In genomic region chr16:87074635-87075318, GRCh38 we compare ENCODE assay signal across 16 cellular contexts.
DNase-seq lines count a peak whose midpoint lies in the region; ATAC-seq and TF ChIP-seq lines count a peak whose summit lies in the region.
"Had no signal": no experiment of that assay in that cellular context is flagged by ENCODE, and none has a peak within 500 bp of the region (broad histone marks: within the 10 kb centered on the region; RNA-seq: fewer than 3 reads in every experiment).

No MANE protein-coding gene starts in this region.

- H3K4me1 ChIP-seq in transverse colon = no peaks in the 10 kb centered on the region
- H3K4me1 ChIP-seq in mammary epithelial cell (ENCODE audit: insufficient read depth, low read length) = peaks cover 5% of the 10 kb centered on the region
- H3K4me1 ChIP-seq: right lobe of liver had no signal

- no TSS peak for BruUV-seq in mammary epithelial cell (replicated peaks; lab: Mats Ljungman, UMichigan)

- H3K4me3 ChIP-seq in WERI-Rb-1 (ENCODE audit: low read depth, low read length) (no peak overlapping the region), transverse colon (no peak overlapping the region), mammary epithelial cell (replicated peaks in 1 of 3; ENCODE audit: insufficient read depth in 1 of 3, low read depth in 2 of 3, low read length in 3 of 3) (no peak overlapping the region)
- H3K4me3 ChIP-seq: right lobe of liver had no signal

- H3K9me3 ChIP-seq in WERI-Rb-1 (ENCODE audit: severe bottlenecking) = no peaks in the 10 kb centered on the region
- H3K9me3 ChIP-seq in transverse colon = no peaks in the 10 kb centered on the region
- no peaks in the 10 kb centered on the region for H3K9me3 ChIP-seq in mammary epithelial cell (replicated peaks; ENCODE audit: insufficient read depth, low read length)
- H3K9me3 ChIP-seq: right lobe of liver had no signal

- H4K20me1 ChIP-seq in mammary epithelial cell (ENCODE audit: insufficient read depth, low read length) = no peaks in the 10 kb centered on the region

- H3K36me3 ChIP-seq in WERI-Rb-1 = no peaks in the 10 kb centered on the region
- no peaks in the 10 kb centered on the region for H3K36me3 ChIP-seq in transverse colon
- H3K36me3 ChIP-seq in mammary epithelial cell (ENCODE audit: insufficient read depth, low read length) = no peaks in the 10 kb centered on the region
- H3K36me3 ChIP-seq: right lobe of liver had no signal

- H3K4me2 ChIP-seq in mammary epithelial cell (ENCODE audit: insufficient read depth, low read depth, low read length) = no peak overlapping the region

- TF ChIP-seq EP300 in transverse colon (IDR thresholded peaks at IDR 0.05; ENCODE audit: low read depth) = no peak

- WGBS in transverse colon (ENCODE audit: low coverage in 1 of 2), 2 donors = 73 to 88% methylated on average over 4 to 19 of the region's 19 CpGs
- 86% methylated on average over 15 of the region's 19 CpGs for WGBS in mammary epithelial cell (ENCODE audit: low coverage, missing lambda C conversion rate)

- TF ChIP-seq CTCF in WERI-Rb-1 (IDR thresholded peaks at IDR 0.05; ENCODE audit: low read depth, low read length) = no peak
- TF ChIP-seq CTCF in transverse colon (IDR thresholded peaks at IDR 0.05) = no peak
- TF ChIP-seq CTCF in mammary epithelial cell (conservative IDR thresholded peaks at IDR 0.05 in 1 of 2, IDR thresholded peaks at IDR 0.05 in 1 of 2; ENCODE audit: extremely low read depth in 1 of 2, insufficient read depth in 1 of 2, low read depth in 1 of 2, low read length in 2 of 2) = no peak

- dilution Hi-C loops in mammary epithelial cell (cut with HindIII; ENCODE audit: low sequenced_read_pairs) = no loop called here

- intact Hi-C loops in transverse colon (cut with DNase I; ENCODE audit: low total_unique reads) = loop anchor here (5.0 kb wide), 1 partner anchor 507 kb away; the partner anchor contains the start of gene FOXC2
- intact Hi-C loops in mammary epithelial cell (cut with micrococcal nuclease) = loop anchor here (5.0 kb wide), 1 partner anchor 208 kb away; no protein-coding TSS in a partner anchor

- DNase-seq in NCI-H1417 (lab: John Stamatoyannopoulos, UW) (peak in 2 of 3 experiments; percentile 27 to 59), NCI-H1417 treated with DMSO at 0.1 percent for 48 hours (lab: John Stamatoyannopoulos, UW) (no peak), WERI-Rb-1 (peak; percentile 55), transverse colon (peak; percentile 23), SIG-M5 treated with dmso at 0.1 percent for 504 hours (lab: John Stamatoyannopoulos, UW; ENCODE audit: unreplicated experiment) (no peak), mammary epithelial cell (no peak)
- DNase-seq: activated CD4-positive, alpha-beta T cell treated with anti-CD3 and anti-CD28 coated beads, Interleukin-2, amount 50 U/mL, for 1 hour; activated naive CD4-positive, alpha-beta T cell treated with anti-CD3 and anti-CD28 coated beads for 36 hours; cerebellar nuclear complex; HCEC 1CT; immature natural killer cell; right lobe of liver; substantia nigra; SW 1271 had no signal

- H3K27ac ChIP-seq in WERI-Rb-1 = peak overlapping the region; percentile 44
- no peak overlapping the region for H3K27ac ChIP-seq in transverse colon
- H3K27ac ChIP-seq in mammary epithelial cell (ENCODE audit: insufficient read depth, low read depth, low read length) = no peak overlapping the region
- H3K27ac ChIP-seq: right lobe of liver had no signal

- TF ChIP-seq POLR2A in transverse colon (IDR thresholded peaks at IDR 0.05) = no peak

- H2AFZ ChIP-seq in mammary epithelial cell (ENCODE audit: low read depth, low read length) = no peak overlapping the region

- H3K27me3 ChIP-seq in WERI-Rb-1 (ENCODE audit: insufficient read depth, low read depth, severe bottlenecking) = no peaks in the 10 kb centered on the region
- H3K27me3 ChIP-seq in transverse colon = peaks cover 14% of the 10 kb centered on the region
- H3K27me3 ChIP-seq in mammary epithelial cell (ENCODE audit: insufficient read depth, low read length) = no peaks in the 10 kb centered on the region
- H3K27me3 ChIP-seq: right lobe of liver had no signal

- CTCF ChIA-PET in mammary epithelial cell (lab: Charles Lee; ENCODE audit: low non-redundant PET) = no interaction called here

- H3K79me2 ChIP-seq in mammary epithelial cell (ENCODE audit: insufficient read depth, low read length) = no peaks in the 10 kb centered on the region

- in situ Hi-C loops in transverse colon (cut with MboI; ENCODE audit: low pct_ligation_motif_present in 1 of 4, low pct_unique_long_range_greater_than_20kb in 1 of 4, low sequenced_read_pairs in 3 of 4) = loop anchor here in 2 of 4 donors (10.0 to 25.0 kb wide), 3 partner anchors 188 to 520 kb away; partner anchors contain the start of gene MTHFSD (in 1 of the 2)
- in situ Hi-C loops in mammary epithelial cell (cut with MboI; ENCODE audit: low sequenced_read_pairs in 2 of 2) = loop anchor here in 1 of 2 donors (25.0 kb wide), 1 partner anchor 213 kb away; no protein-coding TSS in a partner anchor

- ATAC-seq in HG03108 (IDR thresholded peaks at IDR 0.05; ENCODE audit: unreplicated experiment) (peak; percentile 85), GM21367 (IDR thresholded peaks at IDR 0.05; ENCODE audit: unreplicated experiment) (no peak)
- ATAC-seq: right lobe of liver had no signal

- no peak overlapping the region for H3K9ac ChIP-seq in mammary epithelial cell (ENCODE audit: insufficient read depth, low read length)

Comparison
In these comparisons a context has a peak if more than half of its experiments do, and no peak if none do; other contexts are left out.
1. DNase-seq: peak in NCI-H1417 (2 of 3), WERI-Rb-1 (single experiment) and transverse colon (single experiment); none in NCI-H1417 treated with DMSO at 0.1 percent for 48 hours (single experiment), SIG-M5 treated with dmso at 0.1 percent for 504 hours (single experiment) and mammary epithelial cell (single experiment).